In genomic region chr3:160885791-160886286, GRCh38 we compare ENCODE assay signal across 8 cellular contexts.
DNase-seq lines count a peak whose midpoint lies in the region; ATAC-seq and TF ChIP-seq lines count a peak whose summit lies in the region.

No MANE protein-coding gene starts in this region.

- no peak for TF ChIP-seq EP300 in upper lobe of left lung (IDR thresholded peaks at IDR 0.05)

- H3K4me3 ChIP-seq in SK-N-MC (peak overlapping the region; percentile 52), iPS DF 6.9 (ENCODE audit: low read length) (no peak overlapping the region), upper lobe of left lung (no peak overlapping the region)

- peak overlapping the region; percentile 38; the same call in 1 of the 2 replicates for H3K27ac ChIP-seq in SK-N-MC
- H3K27ac ChIP-seq in iPS DF 6.9 (ENCODE audit: low read length) = no peak overlapping the region
- no peak overlapping the region for H3K27ac ChIP-seq in upper lobe of left lung

- DNase-seq in AG09319 (ENCODE audit: extremely low read depth, low read depth) (peak; percentile 8), SK-N-MC (ENCODE audit: low read depth, low spot score) (peak; percentile 68), iPS DF 6.9 (ENCODE audit: low read depth, low spot score) (peak; percentile 9), upper lobe of left lung (peak; percentile 23 to 28), HT-29 (ENCODE audit: low spot score) (no peak)

- WGBS in iPS DF 6.9 (ENCODE audit: insufficient coverage, insufficient read length) = no CpG with 5 or more reads among the region's 5 CpGs
- 52 to 60% methylated on average over 1 to 5 of the region's 5 CpGs for WGBS in upper lobe of left lung, 2 donors

- ATAC-seq in GM19452 (IDR thresholded peaks at IDR 0.05; ENCODE audit: unreplicated experiment) (peak; percentile 37), HG03460 (IDR thresholded peaks at IDR 0.05; ENCODE audit: unreplicated experiment) (peak; percentile 31), upper lobe of left lung (ENCODE audit: low FRiP score in 2 of 2) (peak; percentile 16 to 34), GM21381 (IDR thresholded peaks at IDR 0.05; ENCODE audit: unreplicated experiment) (no peak)

- H3K4me1 ChIP-seq in iPS DF 6.9 (ENCODE audit: control insufficient read depth, insufficient read depth, low read length) = peaks cover 1% of the 10 kb centered on the region; the same call in 1 of the 2 replicates
- H3K4me1 ChIP-seq in upper lobe of left lung = no peaks in the 10 kb centered on the region

- no peak overlapping the region for H3K9ac ChIP-seq in SK-N-MC (ENCODE audit: insufficient read length)

- no peak for TF ChIP-seq POLR2A in upper lobe of left lung (IDR thresholded peaks at IDR 0.05)

- H3K9me3 ChIP-seq in SK-N-MC (ENCODE audit: low read depth, low read length) (no peaks in the 10 kb centered on the region), iPS DF 6.9 (ENCODE audit: control insufficient read depth, insufficient read depth, low read length) (no peaks in the 10 kb centered on the region), upper lobe of left lung (no peaks in the 10 kb centered on the region)

- TF ChIP-seq CTCF in AG09319 (IDR thresholded peaks at IDR 0.05; ENCODE audit: low read depth, low read length) (no peak), upper lobe of left lung (IDR thresholded peaks at IDR 0.05) (no peak)

- H3K27me3 ChIP-seq in iPS DF 6.9 (ENCODE audit: control insufficient read depth, insufficient read depth, low read length) (no peaks in the 10 kb centered on the region), upper lobe of left lung (no peaks in the 10 kb centered on the region)

- H3K36me3 ChIP-seq in SK-N-MC (ENCODE audit: insufficient read depth, low read length) = no peaks in the 10 kb centered on the region
- H3K36me3 ChIP-seq in iPS DF 6.9 (ENCODE audit: control insufficient read depth, insufficient read depth, low read length) = no peaks in the 10 kb centered on the region
- no peaks in the 10 kb centered on the region for H3K36me3 ChIP-seq in upper lobe of left lung
